In genomic region chr5:67886761-67887160, GRCh38 we compare ENCODE assay signal across 16 cellular contexts.
"Had no signal": no experiment of that assay in that cellular context is flagged by ENCODE, and none has a peak within 500 bp of the region (broad histone marks: within the 10 kb centered on the region; RNA-seq: fewer than 3 reads in every experiment).

No MANE protein-coding gene starts in this region.

- H3K9me3 ChIP-seq: mucosa of descending colon, psoas muscle, sigmoid colon, vagina had no signal

- H3K36me3 ChIP-seq: sigmoid colon, vagina had no signal

- ATAC-seq: left lobe of liver; mucosa of descending colon; natural killer cell treated with Interleukin-12 subunit alpha and Interleukin-12 subunit beta and Interleukin-15 and Interleukin-18, amount 100 ng/mL, for 72 hours; psoas muscle; right cardiac atrium had no signal

- H3K27me3 ChIP-seq: dorsolateral prefrontal cortex, sigmoid colon, vagina had no signal

- H3K4me3 ChIP-seq: dorsolateral prefrontal cortex, mucosa of descending colon, psoas muscle, sigmoid colon, vagina had no signal

- H3K27ac ChIP-seq: dorsolateral prefrontal cortex, psoas muscle, sigmoid colon, vagina had no signal

- H3K4me1 ChIP-seq: psoas muscle, sigmoid colon, vagina had no signal

- DNase-seq: dorsolateral prefrontal cortex; effector CD4-positive, alpha-beta T cell; head of caudate nucleus; mesenchymal stem cell; mucosa of descending colon; naive B cell; nucleus accumbens; psoas muscle; right cardiac atrium; sigmoid colon; stimulated activated CD4-positive, alpha-beta T cell treated with anti-CD3 and anti-CD28 coated beads, Interleukin-4, amount 100 ng/mL, for 4 hours; stimulated activated naive B cell treated with anti-CD40 and anti-IgM and Interleukin-4, amounts not matched to agents 10 μg/mL and 1 μg/mL and 100 μg/mL, for 72 hours; trophoblast cell had no signal
